16 cellular contexts compared by ENCODE assay signal in genomic region chr5:1736065-1736464, GRCh38.
DNase-seq lines count a peak whose midpoint lies in the region; TF ChIP-seq lines count a peak whose summit lies in the region.
"Had no signal": no experiment of that assay in that cellular context is flagged by ENCODE, and none has a peak within 500 bp of the region (broad histone marks: within the 10 kb centered on the region; RNA-seq: fewer than 3 reads in every experiment).

No MANE protein-coding gene starts in this region.

- no peak overlapping the region for H2BK20ac ChIP-seq in H9 (ENCODE audit: low read depth, low read length, poor library complexity, severe bottlenecking)

- no peak overlapping the region for H2BK5ac ChIP-seq in H9 (ENCODE audit: insufficient read length, low read length)

- H3K27me3 Mint-ChIP-seq in H9 (ENCODE audit: low read depth): peaks cover 15% of the 10 kb centered on the region
- peaks cover 6% of the 10 kb centered on the region for H3K27me3 Mint-ChIP-seq in endothelial cell (ENCODE audit: unreplicated experiment)

- TF ChIP-seq CTCF in H9 (conservative IDR thresholded peaks at IDR 0.05): no peak
- TF ChIP-seq CTCF in lower leg skin (IDR thresholded peaks at IDR 0.05): no peak
- no peak for TF ChIP-seq CTCF in endothelial cell (IDR thresholded peaks at IDR 0.05; ENCODE audit: unreplicated experiment)

- H2AFZ ChIP-seq in H9 (ENCODE audit: low read length): no peak overlapping the region

- intact Hi-C loops in lower leg skin (cut with DNase I; ENCODE audit: low total_unique reads): no loop called here

- H2BK12ac ChIP-seq in H9 (ENCODE audit: insufficient read length, low read depth, low read length): no peak overlapping the region

- no peak for TF ChIP-seq POLR2A in lower leg skin (IDR thresholded peaks at IDR 0.05)

- H2BK15ac ChIP-seq in H9 (ENCODE audit: low read depth, low read length): no peak overlapping the region

- H2BK120ac ChIP-seq in H9 (ENCODE audit: low read depth, low read length, poor library complexity, severe bottlenecking): no peak overlapping the region

- WGBS in H9 (ENCODE audit: extremely low coverage, insufficient read length, low lambda C conversion rate): no CpG with 5 or more reads among the region's 4 CpGs
- 77% methylated on average over 4 of the region's 4 CpGs for WGBS in lower leg skin, 2 donors

- H4K91ac ChIP-seq in H9 (ENCODE audit: insufficient read length, low read depth, low read length): no peak overlapping the region

- H3K79me2 ChIP-seq in H9 (ENCODE audit: insufficient read depth, low read length): no peaks in the 10 kb centered on the region

- H3K4me3 Mint-ChIP-seq in H9 (no peak overlapping the region), endothelial cell (ENCODE audit: unreplicated experiment) (no peak overlapping the region)
- H3K4me3 Mint-ChIP-seq: CD4-positive, alpha-beta T cell had no signal

- no peaks in the 10 kb centered on the region for H3K79me1 ChIP-seq in H9 (ENCODE audit: insufficient read depth, low read depth, low read length, poor library complexity, severe bottlenecking)

- H3K23me2 ChIP-seq in H9 (ENCODE audit: insufficient read length, low read depth, low read length, poor library complexity, severe bottlenecking): no peaks in the 10 kb centered on the region

- H3K4me3 ChIP-seq in lower leg skin (ENCODE audit: low read depth, poor library complexity, severe bottlenecking): no peak overlapping the region
- H3K4me3 ChIP-seq: BLaER1, K562, SJCRH30 had no signal

- H3K9me3 Mint-ChIP-seq in H9 (peaks cover 20 to 22% of the 10 kb centered on the region in 2 experiments), endothelial cell (ENCODE audit: unreplicated experiment) (no peaks in the 10 kb centered on the region)
- H3K9me3 Mint-ChIP-seq: CD4-positive, alpha-beta T cell had no signal

- H3K4me1 Mint-ChIP-seq in H9: no peaks in the 10 kb centered on the region
- no peaks in the 10 kb centered on the region for H3K4me1 Mint-ChIP-seq in endothelial cell (ENCODE audit: unreplicated experiment)

- H3K27ac Mint-ChIP-seq in H9 (no peak overlapping the region), endothelial cell (ENCODE audit: unreplicated experiment) (no peak overlapping the region)
- H3K27ac Mint-ChIP-seq: CD4-positive, alpha-beta T cell had no signal

- no peak overlapping the region for H3T11ph ChIP-seq in H9 (ENCODE audit: low read length)

- no peak overlapping the region for H3K56ac ChIP-seq in H9 (ENCODE audit: insufficient read length, low read depth, low read length)

- no peaks in the 10 kb centered on the region for H3K27me3 ChIP-seq in H9 (ENCODE audit: insufficient read depth, low read length)
- H3K27me3 ChIP-seq: BLaER1, SJCRH30 had no signal

- peaks cover 0 to 4% (median 0%) of the 10 kb centered on the region in 3 experiments; a peak in 3 of 7 replicates for H3K36me3 Mint-ChIP-seq in H9 (ENCODE audit: insufficient read depth in 1 of 3, low read depth in 3 of 3)
- peaks cover 5% of the 10 kb centered on the region for H3K36me3 Mint-ChIP-seq in endothelial cell (ENCODE audit: low read depth, unreplicated experiment)

- no peaks in the 10 kb centered on the region for H3K9me3 ChIP-seq in H9 (ENCODE audit: control insufficient read depth, low read depth, low read length)
- H3K9me3 ChIP-seq: SJCRH30 had no signal

- H4K5ac ChIP-seq in H9 (ENCODE audit: insufficient read length, low read depth, low read length): no peak overlapping the region

- H2AK5ac ChIP-seq in H9 (ENCODE audit: insufficient read length, low read length): no peak overlapping the region

- no peak overlapping the region for H3K4ac ChIP-seq in H9 (ENCODE audit: low read depth, low read length)

- no peak overlapping the region for H3K27ac ChIP-seq in H9 (ENCODE audit: insufficient read length, low read depth, low read length)
- H3K27ac ChIP-seq: BLaER1, SJCRH30 had no signal

- H4K8ac ChIP-seq in H9 (replicated peaks; ENCODE audit: insufficient read length, low read depth, low read length): no peak overlapping the region

- no peaks in the 10 kb centered on the region for H3K4me1 ChIP-seq in H9 (ENCODE audit: insufficient read depth, low read length)
- H3K4me1 ChIP-seq: BLaER1, SJCRH30 had no signal

- no peak overlapping the region for H3K18ac ChIP-seq in H9 (ENCODE audit: insufficient read length, low read depth, low read length)

- H4K20me1 ChIP-seq in H9 (ENCODE audit: control insufficient read depth, insufficient read depth, insufficient read length): no peaks in the 10 kb centered on the region
- H4K20me1 ChIP-seq: BLaER1 had no signal

- no peak overlapping the region for H3K4me2 ChIP-seq in H9 (ENCODE audit: insufficient read depth, insufficient read length, low read length)
- H3K4me2 ChIP-seq: BLaER1 had no signal

- H3K9ac ChIP-seq in H9 (ENCODE audit: extremely low read depth, insufficient read length, low read length): no peak overlapping the region
- H3K9ac ChIP-seq: BLaER1 had no signal

- peak; percentile 21 for DNase-seq in activated CD8-positive, alpha-beta memory T cell treated with anti-CD3 and anti-CD28 coated beads for 24 hours
- DNase-seq in activated CD8-positive, alpha-beta memory T cell treated with anti-CD3 and anti-CD28 coated beads, Interleukin-2, amount 50 U/mL, for 4 hours: no peak
- DNase-seq in H9 (peak; percentile 8), lower leg skin (ENCODE audit: low spot score in 2 of 2) (peak; percentile 3 to 42), endothelial cell (ENCODE audit: low spot score) (no peak), germinal center (ENCODE audit: low spot score) (no peak)
- peak; percentile 6 for DNase-seq in stimulated activated CD8-positive, alpha-beta memory T cell treated with anti-CD3 and anti-CD28 coated beads, Interleukin-4, amount 100 ng/mL, for 48 hours
- DNase-seq: CD4-positive, alpha-beta T cell; MV-4-11; NCI-H1105; NCI-H1436 treated with DMSO at 0.1 percent for 48 hours; NCI-H187 treated with DMSO at 0.1 percent for 48 hours; NCI-H774; SJCRH30 had no signal

- H3K23ac ChIP-seq in H9 (ENCODE audit: insufficient read length, low read depth, low read length): no peak overlapping the region

- H3K14ac ChIP-seq in H9 (ENCODE audit: insufficient read depth, low read length): no peak overlapping the region

Comparison
In these comparisons a context has a peak if more than half of its experiments do, and no peak if none do; other contexts are left out.
1. DNase-seq: peak in activated CD8-positive, alpha-beta memory T cell treated with anti-CD3 and anti-CD28 coated beads for 24 hours (single experiment), H9 (single experiment), lower leg skin (2 of 2) and stimulated activated CD8-positive, alpha-beta memory T cell treated with anti-CD3 and anti-CD28 coated beads, Interleukin-4, amount 100 ng/mL, for 48 hours (single experiment); none in activated CD8-positive, alpha-beta memory T cell treated with anti-CD3 and anti-CD28 coated beads, Interleukin-2, amount 50 U/mL, for 4 hours (single experiment), endothelial cell (single experiment) and germinal center (single experiment).